ENCODE assay signal across 20 cellular contexts in the genomic region with DNA sequence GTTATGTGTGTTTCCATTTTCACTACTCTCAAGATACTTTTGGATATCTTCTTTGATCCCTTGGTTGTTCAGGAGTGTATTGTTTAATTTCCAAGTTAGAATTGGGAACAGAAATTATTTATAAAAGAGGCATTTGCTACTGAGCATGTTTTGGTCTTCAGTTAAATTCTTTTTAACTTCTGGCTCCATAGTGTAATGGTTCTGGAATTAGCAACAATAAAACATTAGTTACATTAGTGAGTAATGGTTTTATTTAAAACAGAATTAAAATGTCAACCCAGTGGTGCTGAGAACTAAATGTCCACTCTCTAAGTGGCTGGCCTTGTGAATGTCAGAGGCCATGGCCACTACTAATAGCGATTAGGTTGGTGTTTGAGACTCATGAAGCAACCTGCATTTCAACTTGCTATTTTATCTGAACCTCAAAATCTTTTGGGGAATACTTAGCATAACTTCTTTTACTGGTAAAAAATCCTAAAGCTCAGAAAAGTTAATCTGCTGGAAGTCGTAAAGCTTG. TPM values are rescaled to one million over a fixed set of nuclear protein-coding genes. Genes with fewer than 3 reads are reported as not detected.
"Had no signal": no experiment of that assay in that cellular context is flagged by ENCODE, and none has a peak within 500 bp of the region (broad histone marks: within the 10 kb centered on the region; RNA-seq: fewer than 3 reads in every experiment).

No MANE protein-coding gene starts in this region.

- H3K4me3 ChIP-seq: heart right ventricle, psoas muscle, skin epidermis, suprapubic skin, thyroid gland had no signal

- H3K4me1 ChIP-seq: heart right ventricle, parathyroid adenoma, psoas muscle, suprapubic skin, thyroid gland had no signal

- H3K27ac ChIP-seq: heart right ventricle, parathyroid adenoma, psoas muscle, suprapubic skin, thyroid gland had no signal

- FAIRE-seq: islet of Langerhans had no signal

- H3K27ac Mint-ChIP-seq: naive thymus-derived CD4-positive, alpha-beta T cell; nephron progenitor cell had no signal

- ATAC-seq: heart right ventricle; naive thymus-derived CD4-positive, alpha-beta T cell; psoas muscle; sciatic nerve; stimulated activated naive CD8-positive, alpha-beta T cell treated with anti-CD3 and anti-CD28 coated beads, Interleukin-15, Interleukin-2, amounts not matched to agents 100 U/mL and 50 U/mL, for 24 hours had no signal

- H3K36me3 ChIP-seq: heart right ventricle, suprapubic skin, thyroid gland had no signal

- H3K4me3 Mint-ChIP-seq: central memory CD8-positive, alpha-beta T cell; naive thymus-derived CD4-positive, alpha-beta T cell; nephron progenitor cell had no signal

- H3K4me1 Mint-ChIP-seq: central memory CD8-positive, alpha-beta T cell had no signal

- H3K27me3 ChIP-seq: thyroid gland had no signal

- DNase-seq: effector memory CD4-positive, alpha-beta T cell; heart right ventricle; hypothalamus; kidney glomerular epithelial cell; naive thymus-derived CD4-positive, alpha-beta T cell; nephron progenitor cell; psoas muscle; stimulated activated CD4-positive, alpha-beta T cell treated with anti-CD3 and anti-CD28 coated beads, Interleukin-12 subunit alpha, Interleukin-12 subunit beta, amount 100 ng/mL, for 4 hours; stimulated activated CD4-positive, alpha-beta T cell treated with anti-CD3 and anti-CD28 coated beads, Interleukin-2, amount 100 ng/mL, for 48 hours; stimulated activated naive CD8-positive, alpha-beta T cell treated with anti-CD3 and anti-CD28 coated beads, Interleukin-15, Interleukin-2, amounts not matched to agents 100 U/mL and 50 U/mL, for 24 hours; thyroid gland had no signal

- H3K9me3 ChIP-seq: psoas muscle, suprapubic skin, thyroid gland had no signal

RNA-seq across cellular contexts. Expression of a gene that starts 19.5 kb away (rescaled TPM):
- total RNA-seq: epithelial cell of proximal tubule; mononuclear cell; naive thymus-derived CD4-positive, alpha-beta T cell had no signal

RNA-seq across cellular contexts. Expression of a gene that starts 57.2 kb away (rescaled TPM):
- total RNA-seq: frontal cortex had no signal
